31 cellular contexts compared by ENCODE assay signal in the genomic region with DNA sequence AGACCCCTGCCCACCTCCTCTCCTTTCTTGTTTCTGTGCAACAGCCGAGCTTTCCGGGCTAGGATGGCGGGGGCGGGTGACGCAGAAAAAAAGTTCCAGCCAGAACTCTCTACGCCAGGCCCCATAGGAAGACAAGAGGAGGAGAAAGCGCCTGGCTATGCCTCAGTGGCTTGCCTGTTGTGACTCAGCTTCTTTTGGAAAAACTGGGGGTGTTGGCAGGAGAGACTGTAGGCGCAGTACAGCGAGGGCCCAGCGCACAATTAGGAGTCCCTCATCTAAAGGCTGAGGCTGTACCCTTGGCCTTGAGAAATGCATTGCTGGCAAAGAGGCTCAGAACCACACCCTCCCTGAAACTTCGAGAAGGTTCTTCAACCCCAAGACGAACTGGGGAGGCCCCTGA. TPM values are rescaled to one million over a fixed set of nuclear protein-coding genes. Genes with fewer than 3 reads are reported as not detected.
"Had no signal": no experiment of that assay in that cellular context is flagged by ENCODE, and none has a peak within 500 bp of the region (broad histone marks: within the 10 kb centered on the region; RNA-seq: fewer than 3 reads in every experiment).

No MANE protein-coding gene starts in this region.

- H3K27ac Mint-ChIP-seq: activated B cell treated with CpG ODN at 0.5 μM for 24 hours; activated CD4-positive, alpha-beta T cell treated with anti-CD3 and anti-CD28 coated beads, Interleukin-2, amount 10 ng/mL, durations not matched to agents 24 days and 14 days; activated naive CD4-positive, alpha-beta T cell treated with anti-CD3 and anti-CD28 coated beads for 36 hours; activated naive CD8-positive, alpha-beta T cell; activated T-helper 17 cell treated with anti-CD3 and anti-CD28 coated beads, Interleukin-2, amount 50 U/mL, for 72 hours; T-helper 1 cell treated with Interleukin-12 subunit alpha and Interleukin-12 subunit beta and Interleukin-4 antibody, amounts not matched to agents 30 μg/mL and 1 μg/mL, for 36 hours had no signal

- H3K4me3 Mint-ChIP-seq: activated B cell treated with CpG ODN at 0.5 μM for 24 hours; activated CD4-positive, alpha-beta T cell treated with anti-CD3 and anti-CD28 coated beads, Interleukin-2, amount 10 ng/mL, durations not matched to agents 24 days and 14 days; activated naive CD4-positive, alpha-beta T cell treated with anti-CD3 and anti-CD28 coated beads for 36 hours; activated naive CD8-positive, alpha-beta T cell; activated T-helper 17 cell treated with anti-CD3 and anti-CD28 coated beads, Interleukin-2, amount 50 U/mL, for 72 hours; T-helper 1 cell treated with Interleukin-12 subunit alpha and Interleukin-12 subunit beta and Interleukin-4 antibody, amounts not matched to agents 30 μg/mL and 1 μg/mL, for 36 hours had no signal

- H3K27me3 ChIP-seq: brain microvascular endothelial cell, cardiac muscle cell, MG63 had no signal

- H3K9me3 ChIP-seq: MG63, SJSA1 had no signal

- H3K27ac ChIP-seq: brain microvascular endothelial cell, cardiac muscle cell, SJSA1 had no signal

- DNase-seq: activated B cell treated with CpG ODN at 0.5 μM for 24 hours; activated CD4-positive, alpha-beta T cell treated with anti-CD3 and anti-CD28 coated beads for 1 hour; activated CD4-positive, alpha-beta T cell treated with anti-CD3 and anti-CD28 coated beads, Interleukin-2, amount 10 ng/mL, durations not matched to agents 24 days and 14 days; activated CD4-positive, alpha-beta T cell treated with anti-CD3 and anti-CD28 coated beads, Interleukin-2, amount 50 U/mL, for 48 hours; activated gamma-delta T cell; activated naive CD4-positive, alpha-beta T cell treated with anti-CD3 and anti-CD28 coated beads for 36 hours; activated T-cell treated with anti-CD3 and anti-CD28 coated beads for 4 hours; activated T-cell treated with anti-CD3 and anti-CD28 coated beads, Interleukin-2, amount 50 U/mL, for 48 hours; brain microvascular endothelial cell; cerebellar nuclear complex; MG63; MV-4-11; NCI-H1092 treated with DMSO at 0.1 percent for 48 hours; NCI-H1417 treated with DMSO at 0.1 percent for 48 hours; NCI-H1694; NCI-H2029; NCI-H2107; NCI-H2171 treated with DMSO at 0.1 percent for 48 hours; NCI-H226; NCI-H526 treated with DMSO at 0.1 percent for 48 hours; NCI-H82; OCI-M1; SHP77 had no signal

- H3K9me3 Mint-ChIP-seq: activated naive CD4-positive, alpha-beta T cell treated with anti-CD3 and anti-CD28 coated beads for 36 hours; activated T-helper 17 cell treated with anti-CD3 and anti-CD28 coated beads, Interleukin-2, amount 50 U/mL, for 72 hours; T-helper 1 cell treated with Interleukin-12 subunit alpha and Interleukin-12 subunit beta and Interleukin-4 antibody, amounts not matched to agents 30 μg/mL and 1 μg/mL, for 36 hours had no signal

- H3K4me1 Mint-ChIP-seq: activated B cell treated with CpG ODN at 0.5 μM for 24 hours; activated CD4-positive, alpha-beta T cell treated with anti-CD3 and anti-CD28 coated beads, Interleukin-2, amount 10 ng/mL, durations not matched to agents 24 days and 14 days; activated T-helper 17 cell treated with anti-CD3 and anti-CD28 coated beads, Interleukin-2, amount 50 U/mL, for 72 hours had no signal

- ATAC-seq: activated T-helper 17 cell treated with anti-CD3 and anti-CD28 coated beads, Interleukin-2, amount 50 U/mL, for 72 hours; Panc1 had no signal

- H3K36me3 ChIP-seq: brain microvascular endothelial cell, cardiac muscle cell, MG63, SJSA1 had no signal

- H3K4me1 ChIP-seq: SJSA1 had no signal

- H3K4me3 ChIP-seq: cardiac muscle cell, MG63, SJSA1 had no signal

RNA-seq across cellular contexts. Expression of a gene that starts 28.0 kb away (rescaled TPM):
- total RNA-seq: activated B cell treated with CpG ODN at 0.5 μM for 24 hours; activated CD4-positive, alpha-beta T cell treated with anti-CD3 and anti-CD28 coated beads, Interleukin-2, amount 10 ng/mL, durations not matched to agents 24 days and 14 days; activated CD8-positive, alpha-beta memory T cell treated with anti-CD3 and anti-CD28 coated beads for 36 hours; activated T-helper 17 cell treated with anti-CD3 and anti-CD28 coated beads, Interleukin-2, amount 50 U/mL, for 72 hours; cardiac muscle cell; SJSA1 had no signal
- polyA plus RNA-seq: cardiac muscle cell had no signal

RNA-seq across cellular contexts. Expression of a gene that starts 36.7 kb away (rescaled TPM):
- total RNA-seq: activated B cell treated with CpG ODN at 0.5 μM for 24 hours; activated CD4-positive, alpha-beta T cell treated with anti-CD3 and anti-CD28 coated beads, Interleukin-2, amount 10 ng/mL, durations not matched to agents 24 days and 14 days; activated CD8-positive, alpha-beta memory T cell treated with anti-CD3 and anti-CD28 coated beads for 36 hours; activated naive CD4-positive, alpha-beta T cell treated with anti-CD3 and anti-CD28 coated beads for 36 hours; activated T-helper 17 cell treated with anti-CD3 and anti-CD28 coated beads, Interleukin-2, amount 50 U/mL, for 72 hours; cardiac muscle cell; NCI-H460; SJSA1 had no signal
